ENCODE assay signal across 10 cellular contexts in genomic region chrX:35726176-35726575, GRCh38.
DNase-seq lines count a peak whose midpoint lies in the region; FAIRE-seq and TF ChIP-seq lines count a peak whose summit lies in the region.
"Had no signal": no experiment of that assay in that cellular context is flagged by ENCODE, and none has a peak within 500 bp of the region (broad histone marks: within the 10 kb centered on the region; RNA-seq: fewer than 3 reads in every experiment).

No MANE protein-coding gene starts in this region.

- H3K27ac ChIP-seq in right atrium auricular region: no peak overlapping the region
- H3K27ac ChIP-seq: vagina had no signal

- no peaks in the 10 kb centered on the region for H3K36me3 ChIP-seq in adipocyte (ENCODE audit: control insufficient read depth, insufficient read depth, low read length, severe bottlenecking)
- H3K36me3 ChIP-seq in right atrium auricular region: no peaks in the 10 kb centered on the region
- H3K36me3 ChIP-seq: vagina had no signal

- H3K4me3 ChIP-seq in adipocyte (ENCODE audit: low read length): no peak overlapping the region
- H3K4me3 ChIP-seq in right atrium auricular region: no peak overlapping the region
- H3K4me3 ChIP-seq: vagina had no signal

- H3K4me1 ChIP-seq in adipocyte (ENCODE audit: control insufficient read depth, insufficient read depth, low read length): no peaks in the 10 kb centered on the region
- no peaks in the 10 kb centered on the region for H3K4me1 ChIP-seq in right atrium auricular region
- H3K4me1 ChIP-seq: vagina had no signal

- FAIRE-seq in D721Med (lab: Jason Lieb, UNC): no peak

- TF ChIP-seq CTCF in D721Med (IDR thresholded peaks at IDR 0.05; ENCODE audit: insufficient read depth, missing control alignments) (peak; percentile 52), right atrium auricular region (IDR thresholded peaks at IDR 0.05) (peak in 1 of 2 donors; percentile 24)

- H3K27me3 ChIP-seq in adipocyte (replicated peaks; ENCODE audit: control insufficient read depth, insufficient read depth, low read length) (no peaks in the 10 kb centered on the region), right atrium auricular region (no peaks in the 10 kb centered on the region)
- H3K27me3 ChIP-seq: vagina had no signal

- H3K9me3 ChIP-seq in adipocyte (ENCODE audit: control insufficient read depth, low read length): peaks cover 3% of the 10 kb centered on the region
- H3K9me3 ChIP-seq in right atrium auricular region: peaks cover 0 to 12% of the 10 kb centered on the region in 2 donors
- H3K9me3 ChIP-seq: vagina had no signal

- no peak for DNase-seq in D721Med (ENCODE audit: insufficient read length, low spot score)
- DNase-seq in Kasumi-1 (lab: John Stamatoyannopoulos, UW): peak; percentile 11 to 24
- DNase-seq in adipocyte (ENCODE audit: low read depth): peak; percentile 56
- peak; percentile 5 for DNase-seq in kidney glomerular epithelial cell (lab: John Stamatoyannopoulos, UW)
- no peak for DNase-seq in right atrium auricular region (ENCODE audit: low spot score)
- DNase-seq in epidermal melanocyte (ENCODE audit: insufficient read length, low spot score): no peak
- DNase-seq in midbrain (lab: John Stamatoyannopoulos, UW): no peak
- DNase-seq in anterior cingulate cortex (lab: John Stamatoyannopoulos, UW): no peak
- DNase-seq: islet precursor cell had no signal

- no peak overlapping the region for H3K9ac ChIP-seq in adipocyte (ENCODE audit: low read length)

Comparison
In these comparisons a context has a peak if more than half of its experiments do, and no peak if none do; other contexts are left out.
1. DNase-seq: peak in Kasumi-1 (2 of 2), adipocyte (single experiment) and kidney glomerular epithelial cell (single experiment); none in D721Med (single experiment), right atrium auricular region (single experiment), epidermal melanocyte (single experiment), midbrain (single experiment) and anterior cingulate cortex (0 of 58).